34 cellular contexts compared by ENCODE assay signal in genomic region chr7:40095226-40095625, GRCh38.
"Had no signal": no experiment of that assay in that cellular context is flagged by ENCODE, and none has a peak within 500 bp of the region (broad histone marks: within the 10 kb centered on the region; RNA-seq: fewer than 3 reads in every experiment).

No MANE protein-coding gene starts in this region.

- FAIRE-seq: astrocyte, frontal cortex had no signal

- H3K27me3 Mint-ChIP-seq: activated B cell treated with CpG ODN at 0.5 μM for 24 hours; activated CD8-positive, alpha-beta T cell treated with anti-CD3 and anti-CD28 coated beads for 36 hours; activated naive CD8-positive, alpha-beta T cell; activated T-helper 17 cell treated with anti-CD3 and anti-CD28 coated beads, Interleukin-2, amount 50 U/mL, for 72 hours; dendritic cell treated with granulocyte-macrophage colony-stimulating factor and Interleukin-4, amounts not matched to agents 40 ng/mL and 50 ng/mL, for 4 days; T-helper 17 cell had no signal

- H3K4me3 ChIP-seq: coronary artery, dorsolateral prefrontal cortex had no signal

- DNase-seq: activated B cell treated with CpG ODN at 0.5 μM for 24 hours; activated CD4-positive, alpha-beta T cell treated with anti-CD3 and anti-CD28 coated beads for 48 hours; activated CD4-positive, alpha-beta T cell treated with anti-CD3 and anti-CD28 coated beads, Interleukin-2, amount 50 U/mL, for 1 hour; activated CD4-positive, alpha-beta T cell treated with anti-CD3 and anti-CD28 coated beads, Interleukin-2, amount 50 U/mL, for 48 hours; activated CD8-positive, alpha-beta memory T cell treated with anti-CD3 and anti-CD28 coated beads for 24 hours; activated CD8-positive, alpha-beta T cell treated with anti-CD3 and anti-CD28 coated beads for 36 hours; activated effector memory CD4-positive, alpha-beta T cell treated with Interleukin-2 at 50 U/mL for 16 hours; activated gamma-delta T cell treated with Interleukin-2 at 50 U/mL for 16 hours; activated naive CD4-positive, alpha-beta T cell treated with anti-CD3 and anti-CD28 coated beads, Interleukin-2, amount 50 U/mL, for 16 hours; activated naive CD4-positive, alpha-beta T cell treated with Interleukin-2 at 50 U/mL for 16 hours; activated T-cell treated with anti-CD3 and anti-CD28 coated beads, Interleukin-2, amount 50 U/mL, for 4 hours; amniotic stem cell; anterior cingulate cortex; brain microvascular endothelial cell; caudate nucleus; cerebellar nuclear complex; dorsolateral prefrontal cortex; effector memory CD4-positive, alpha-beta T cell; endodermal cell; foreskin fibroblast; head of caudate nucleus; T-helper 1 cell; T-helper 17 cell; T1000; WERI-Rb-1 had no signal

- H3K27ac ChIP-seq: brain microvascular endothelial cell, coronary artery, WERI-Rb-1 had no signal

- H3K27me3 ChIP-seq: brain microvascular endothelial cell, dorsolateral prefrontal cortex had no signal

- H3K4me1 Mint-ChIP-seq: activated B cell treated with CpG ODN at 0.5 μM for 24 hours; activated T-helper 17 cell treated with anti-CD3 and anti-CD28 coated beads, Interleukin-2, amount 50 U/mL, for 72 hours; T-helper 17 cell had no signal

- ATAC-seq: activated CD4-positive, CD25-positive, alpha-beta regulatory T cell treated with anti-CD3 and anti-CD28 coated beads, Interleukin-2, amount 50 U/mL, for 24 hours; activated CD8-positive, alpha-beta T cell treated with anti-CD3 and anti-CD28 coated beads for 36 hours; activated T-cell treated with anti-CD3 and anti-CD28 coated beads, Interleukin-2, amount 50 U/mL, for 4 hours; activated T-helper 17 cell treated with anti-CD3 and anti-CD28 coated beads, Interleukin-2, amount 50 U/mL, for 72 hours; esophagus mucosa; T-helper 17 cell had no signal

- H3K4me3 Mint-ChIP-seq: activated B cell treated with CpG ODN at 0.5 μM for 24 hours; activated CD8-positive, alpha-beta T cell treated with anti-CD3 and anti-CD28 coated beads for 36 hours; activated naive CD8-positive, alpha-beta T cell; activated T-cell treated with anti-CD3 and anti-CD28 coated beads, Interleukin-2, amount 50 U/mL, for 4 hours; activated T-helper 17 cell treated with anti-CD3 and anti-CD28 coated beads, Interleukin-2, amount 50 U/mL, for 72 hours; dendritic cell treated with granulocyte-macrophage colony-stimulating factor and Interleukin-4, amounts not matched to agents 40 ng/mL and 50 ng/mL, for 4 days; endodermal cell; T-helper 17 cell; T-helper 2 cell treated with Interferon-gamma antibody and Interleukin-4, amounts not matched to agents 5 μg/mL and 100 μg/mL, for 36 hours had no signal

- H3K27ac Mint-ChIP-seq: activated B cell treated with CpG ODN at 0.5 μM for 24 hours; dendritic cell treated with granulocyte-macrophage colony-stimulating factor and Interleukin-4, amounts not matched to agents 40 ng/mL and 50 ng/mL, for 4 days; endodermal cell; T-helper 17 cell; T-helper 2 cell treated with Interferon-gamma antibody and Interleukin-4, amounts not matched to agents 5 μg/mL and 100 μg/mL, for 36 hours had no signal

- H3K9me3 Mint-ChIP-seq: activated B cell treated with CpG ODN at 0.5 μM for 24 hours; activated CD8-positive, alpha-beta T cell treated with anti-CD3 and anti-CD28 coated beads for 36 hours; activated T-cell treated with anti-CD3 and anti-CD28 coated beads, Interleukin-2, amount 50 U/mL, for 4 hours; activated T-helper 17 cell treated with anti-CD3 and anti-CD28 coated beads, Interleukin-2, amount 50 U/mL, for 72 hours; dendritic cell treated with granulocyte-macrophage colony-stimulating factor and Interleukin-4, amounts not matched to agents 40 ng/mL and 50 ng/mL, for 4 days; endodermal cell; T-helper 2 cell treated with Interferon-gamma antibody and Interleukin-4, amounts not matched to agents 5 μg/mL and 100 μg/mL, for 36 hours had no signal
